ENCODE assay signal across 1 cellular context in genomic region chr4:98290511-98290910, GRCh38.
TF ChIP-seq lines count a peak whose summit lies in the region.

No MANE protein-coding gene starts in this region.

TF ChIP-seq in WTC11, 78 proteins besides CTCF, POLR2A, EP300 and RAD21 (continued from another document):
- TF ChIP-seq AFF4 (CRISPR knock-in tag; IDR thresholded peaks at IDR 0.05; ENCODE audit: borderline replicate concordance) = no peak
- TF ChIP-seq FOXK1 (CRISPR knock-in tag; IDR thresholded peaks at IDR 0.05) = no peak
- no peak for TF ChIP-seq ZSCAN18 (CRISPR knock-in tag; IDR thresholded peaks at IDR 0.05)
- TF ChIP-seq USF2 (CRISPR knock-in tag; IDR thresholded peaks at IDR 0.05) = no peak
- TF ChIP-seq MLX (CRISPR knock-in tag; IDR thresholded peaks at IDR 0.05) = no peak
- TF ChIP-seq E2F5 (CRISPR knock-in tag; IDR thresholded peaks at IDR 0.05) = no peak
- TF ChIP-seq JUN (CRISPR knock-in tag; IDR thresholded peaks at IDR 0.05) = no peak
- TF ChIP-seq, protein P1, sequence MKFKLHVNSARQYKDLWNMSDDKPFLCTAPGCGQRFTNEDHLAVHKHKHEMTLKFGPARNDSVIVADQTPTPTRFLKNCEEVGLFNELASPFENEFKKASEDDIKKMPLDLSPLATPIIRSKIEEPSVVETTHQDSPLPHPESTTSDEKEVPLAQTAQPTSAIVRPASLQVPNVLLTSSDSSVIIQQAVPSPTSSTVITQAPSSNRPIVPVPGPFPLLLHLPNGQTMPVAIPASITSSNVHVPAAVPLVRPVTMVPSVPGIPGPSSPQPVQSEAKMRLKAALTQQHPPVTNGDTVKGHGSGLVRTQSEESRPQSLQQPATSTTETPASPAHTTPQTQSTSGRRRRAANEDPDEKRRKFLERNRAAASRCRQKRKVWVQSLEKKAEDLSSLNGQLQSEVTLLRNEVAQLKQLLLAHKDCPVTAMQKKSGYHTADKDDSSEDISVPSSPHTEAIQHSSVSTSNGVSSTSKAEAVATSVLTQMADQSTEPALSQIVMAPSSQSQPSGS (CRISPR knock-in tag; IDR thresholded peaks at IDR 0.05; ENCODE audit: borderline replicate concordance, low read depth) = no peak
- no peak for TF ChIP-seq HMGXB4 (CRISPR knock-in tag; IDR thresholded peaks at IDR 0.05)
